In the genomic region with DNA sequence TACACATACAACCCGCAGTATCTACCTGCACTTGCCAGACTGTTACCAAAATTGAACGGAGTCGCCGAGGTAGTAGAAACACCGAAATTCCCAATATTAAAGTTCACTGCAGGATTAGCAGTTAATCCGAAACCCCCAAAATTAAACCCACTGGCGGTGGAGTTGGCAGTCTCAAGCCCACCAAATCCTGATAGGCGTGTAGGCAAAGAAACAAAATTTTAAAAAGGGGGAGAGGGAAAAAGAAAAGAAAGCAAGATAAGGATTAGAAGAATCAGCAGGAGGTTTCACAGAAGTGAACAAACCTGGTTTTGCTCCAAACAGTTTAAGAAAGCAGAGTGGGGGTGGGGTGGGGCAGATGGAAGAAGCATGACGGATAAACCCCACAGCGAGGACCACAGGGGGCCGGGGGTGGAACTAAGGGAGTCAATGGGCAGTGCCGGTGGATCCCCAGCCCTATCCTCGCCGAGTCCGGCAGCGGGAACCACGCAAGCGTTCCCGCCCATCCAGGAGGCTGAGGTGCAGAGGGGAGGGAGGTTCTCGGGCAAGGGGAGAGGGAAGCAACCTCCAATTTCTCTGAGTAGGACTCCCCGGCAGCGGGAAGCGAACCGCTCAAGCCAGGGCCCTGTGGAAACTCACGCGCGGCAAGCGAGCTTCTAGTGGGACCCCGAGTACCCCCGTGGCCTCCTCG, we compare ENCODE assay signal across 8 cellular contexts. TPM values are rescaled to one million over a fixed set of nuclear protein-coding genes. Genes with fewer than 3 reads are reported as not detected.
DNase-seq lines count a peak whose midpoint lies in the region; ATAC-seq and TF ChIP-seq lines count a peak whose summit lies in the region.

No MANE protein-coding gene starts in this region.

- peak overlapping the region; percentile 95 for H3K4me2 ChIP-seq in SK-N-SH

- H3K27ac ChIP-seq in SK-N-SH (ENCODE audit: low read depth in 2 of 2, low read length in 1 of 2) (peak overlapping the region; percentile 84 to 89), right cardiac atrium (ENCODE audit: low read length) (peak overlapping the region; percentile 74)

- TF ChIP-seq RAD21 in SK-N-SH (IDR thresholded peaks at IDR 0.05; ENCODE audit: low read length), result no peak

- H3K9me3 ChIP-seq in MG63 (no peaks in the 10 kb centered on the region), SK-N-SH (no peaks in the 10 kb centered on the region), right cardiac atrium (ENCODE audit: control insufficient read depth, low read length) (no peaks in the 10 kb centered on the region)

- POLR2A ChIA-PET in SK-N-SH (lab: Yijun Ruan, JAX), result interaction anchor here (1.7 kb wide), 1 partner anchor 158 kb away, joined by 4 read pairs; no protein-coding TSS in a partner anchor

- H3K36me3 ChIP-seq in MG63 (peaks cover 12% of the 10 kb centered on the region), SK-N-SH (replicated peaks in 1 of 2; ENCODE audit: control insufficient read depth in 1 of 2, insufficient read depth in 2 of 2, low read length in 1 of 2) (peaks cover 19 to 26% of the 10 kb centered on the region in 2 experiments)

- no peaks in the 10 kb centered on the region for H3K9me2 ChIP-seq in SK-N-SH

- DNase-seq in GF-D8 (lab: John Stamatoyannopoulos, UW) (peak; percentile 18), HCEC 1CT (peak; percentile 56), MG63 (peak; percentile 91), SK-N-SH (peak; percentile 84), amniotic stem cell (lab: John Stamatoyannopoulos, UW) (peak; percentile 38), right cardiac atrium (peak; percentile 56 to 77 (median 73)), renal cortical epithelial cell (ENCODE audit: low read depth) (peak; percentile 59), dedifferentiated amniotic fluid mesenchymal stem cell (ENCODE audit: extremely low spot score) (no peak)

- H3K4me3 ChIP-seq in MG63 (peak overlapping the region; percentile 98), SK-N-SH (ENCODE audit: low read depth in 2 of 2, low read length in 1 of 2) (peak overlapping the region; percentile 67 to 97), right cardiac atrium (ENCODE audit: low read length) (peak overlapping the region; percentile 85)

- H2AFZ ChIP-seq in SK-N-SH (ENCODE audit: low read depth), result peak overlapping the region; percentile 97

- peaks cover 4% of the 10 kb centered on the region for H3F3A ChIP-seq in SK-N-SH (replicated peaks; ENCODE audit: insufficient read depth)

- peak overlapping the region; percentile 92 for H3K9ac ChIP-seq in SK-N-SH

- no peak for TF ChIP-seq EP300 in SK-N-SH (IDR thresholded peaks at IDR 0.05; ENCODE audit: borderline replicate concordance in 1 of 2, low read depth in 1 of 2, low read length in 1 of 2)

- WGBS in SK-N-SH (ENCODE audit: low lambda C conversion rate), result under 1% methylated on average over 25 of the region's 31 CpGs
- WGBS in right cardiac atrium, result under 1% methylated on average over 31 of the region's 31 CpGs

- peaks cover 70% of the 10 kb centered on the region for H3K79me2 ChIP-seq in SK-N-SH (ENCODE audit: insufficient read depth)

- H3K4me1 ChIP-seq in SK-N-SH (ENCODE audit: control insufficient read depth in 1 of 2, insufficient read depth in 2 of 2, low read depth in 1 of 2, low read length in 1 of 2) (peaks cover 4 to 19% of the 10 kb centered on the region in 2 experiments; a peak in 2 of 4 replicates), right cardiac atrium (ENCODE audit: control insufficient read depth, insufficient read depth, low read length) (no peaks in the 10 kb centered on the region)

- no peak for TF ChIP-seq CTCF in SK-N-SH (IDR thresholded peaks at IDR 0.05)

- H3K27me3 ChIP-seq in MG63 (no peaks in the 10 kb centered on the region), SK-N-SH (ENCODE audit: insufficient read depth) (no peaks in the 10 kb centered on the region), right cardiac atrium (ENCODE audit: control insufficient read depth, insufficient read depth) (no peaks in the 10 kb centered on the region)

- intact Hi-C loops in right cardiac atrium (cut with DNase I), result loop anchor here in 1 of 4 donors (2.0 kb wide), 1 partner anchor 65 kb away; a partner anchor contains a TSS

- CTCF ChIA-PET in SK-N-SH (lab: Yijun Ruan, JAX), result interaction anchor here (0.5 to 1.5 kb wide), 3 partner anchors 80 to 845 kb away, joined by 3 read pairs; no protein-coding TSS in a partner anchor

- ATAC-seq in right cardiac atrium, result peak; percentile 77 to 86

- peaks cover 19% of the 10 kb centered on the region for H4K20me1 ChIP-seq in SK-N-SH (ENCODE audit: insufficient read depth)

TF ChIP-seq in SK-N-SH, 30 proteins besides CTCF, POLR2A, EP300 and RAD21:
- TF ChIP-seq MXI1 (IDR thresholded peaks at IDR 0.05; ENCODE audit: low read depth, low read length) (peak; percentile 74), ELF1 (IDR thresholded peaks at IDR 0.05) (no peak), SIN3A (IDR thresholded peaks at IDR 0.05; ENCODE audit: borderline replicate concordance, low read depth, low read length) (no peak), CHD2 (IDR thresholded peaks at IDR 0.05; ENCODE audit: low read length, partially characterized antibody) (peak; percentile 54), RXRA (IDR thresholded peaks at IDR 0.05; ENCODE audit: borderline replicate concordance, low read depth) (no peak)
- TF ChIP-seq, protein P1, sequence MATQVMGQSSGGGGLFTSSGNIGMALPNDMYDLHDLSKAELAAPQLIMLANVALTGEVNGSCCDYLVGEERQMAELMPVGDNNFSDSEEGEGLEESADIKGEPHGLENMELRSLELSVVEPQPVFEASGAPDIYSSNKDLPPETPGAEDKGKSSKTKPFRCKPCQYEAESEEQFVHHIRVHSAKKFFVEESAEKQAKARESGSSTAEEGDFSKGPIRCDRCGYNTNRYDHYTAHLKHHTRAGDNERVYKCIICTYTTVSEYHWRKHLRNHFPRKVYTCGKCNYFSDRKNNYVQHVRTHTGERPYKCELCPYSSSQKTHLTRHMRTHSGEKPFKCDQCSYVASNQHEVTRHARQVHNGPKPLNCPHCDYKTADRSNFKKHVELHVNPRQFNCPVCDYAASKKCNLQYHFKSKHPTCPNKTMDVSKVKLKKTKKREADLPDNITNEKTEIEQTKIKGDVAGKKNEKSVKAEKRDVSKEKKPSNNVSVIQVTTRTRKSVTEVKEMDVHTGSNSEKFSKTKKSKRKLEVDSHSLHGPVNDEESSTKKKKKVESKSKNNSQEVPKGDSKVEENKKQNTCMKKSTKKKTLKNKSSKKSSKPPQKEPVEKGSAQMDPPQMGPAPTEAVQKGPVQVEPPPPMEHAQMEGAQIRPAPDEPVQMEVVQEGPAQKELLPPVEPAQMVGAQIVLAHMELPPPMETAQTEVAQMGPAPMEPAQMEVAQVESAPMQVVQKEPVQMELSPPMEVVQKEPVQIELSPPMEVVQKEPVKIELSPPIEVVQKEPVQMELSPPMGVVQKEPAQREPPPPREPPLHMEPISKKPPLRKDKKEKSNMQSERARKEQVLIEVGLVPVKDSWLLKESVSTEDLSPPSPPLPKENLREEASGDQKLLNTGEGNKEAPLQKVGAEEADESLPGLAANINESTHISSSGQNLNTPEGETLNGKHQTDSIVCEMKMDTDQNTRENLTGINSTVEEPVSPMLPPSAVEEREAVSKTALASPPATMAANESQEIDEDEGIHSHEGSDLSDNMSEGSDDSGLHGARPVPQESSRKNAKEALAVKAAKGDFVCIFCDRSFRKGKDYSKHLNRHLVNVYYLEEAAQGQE (IDR thresholded peaks at IDR 0.05; ENCODE audit: low read depth, low read length), result no peak
- TF ChIP-seq, protein P2, sequence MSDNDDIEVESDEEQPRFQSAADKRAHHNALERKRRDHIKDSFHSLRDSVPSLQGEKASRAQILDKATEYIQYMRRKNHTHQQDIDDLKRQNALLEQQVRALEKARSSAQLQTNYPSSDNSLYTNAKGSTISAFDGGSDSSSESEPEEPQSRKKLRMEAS (IDR thresholded peaks at IDR 0.05; ENCODE audit: low read depth), result peak; percentile 58
- TF ChIP-seq, protein P3, sequence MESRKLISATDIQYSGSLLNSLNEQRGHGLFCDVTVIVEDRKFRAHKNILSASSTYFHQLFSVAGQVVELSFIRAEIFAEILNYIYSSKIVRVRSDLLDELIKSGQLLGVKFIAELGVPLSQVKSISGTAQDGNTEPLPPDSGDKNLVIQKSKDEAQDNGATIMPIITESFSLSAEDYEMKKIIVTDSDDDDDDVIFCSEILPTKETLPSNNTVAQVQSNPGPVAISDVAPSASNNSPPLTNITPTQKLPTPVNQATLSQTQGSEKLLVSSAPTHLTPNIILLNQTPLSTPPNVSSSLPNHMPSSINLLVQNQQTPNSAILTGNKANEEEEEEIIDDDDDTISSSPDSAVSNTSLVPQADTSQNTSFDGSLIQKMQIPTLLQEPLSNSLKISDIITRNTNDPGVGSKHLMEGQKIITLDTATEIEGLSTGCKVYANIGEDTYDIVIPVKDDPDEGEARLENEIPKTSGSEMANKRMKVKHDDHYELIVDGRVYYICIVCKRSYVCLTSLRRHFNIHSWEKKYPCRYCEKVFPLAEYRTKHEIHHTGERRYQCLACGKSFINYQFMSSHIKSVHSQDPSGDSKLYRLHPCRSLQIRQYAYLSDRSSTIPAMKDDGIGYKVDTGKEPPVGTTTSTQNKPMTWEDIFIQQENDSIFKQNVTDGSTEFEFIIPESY (IDR thresholded peaks at IDR 0.05; ENCODE audit: borderline replicate concordance, low read depth), result no peak

RNA-seq across cellular contexts. Expression of a gene that starts 0.6 kb away (rescaled TPM):
- 42.1 and 50.7 TPM in 2 replicates for total RNA-seq in MG63 (2014; rRNA removed; shearing (Covaris generic); ENCODE audit: low replicate concordance)
- polyA plus RNA-seq in SK-N-SH (2012; rRNA removed) (19.4 and 20.4 TPM in 2 replicates), right cardiac atrium (11.7 TPM)
- 26.8 and 27.3 TPM in 2 replicates for polyA plus RNA-seq in SK-N-SH (2012; cell fraction: cytosol; rRNA removed)
- polyA plus RNA-seq in SK-N-SH (2012; cell fraction: nucleus; rRNA removed), result 10.2 and 25.7 TPM in 2 replicates
- total RNA-seq in right cardiac atrium (10 to 100 TPM; 22.9 to 24.9 (median 23.5) TPM), renal cortical epithelial cell (48.6 and 80.7 TPM in 2 replicates)
